1 cellular context compared by ENCODE assay signal in the genomic region with DNA sequence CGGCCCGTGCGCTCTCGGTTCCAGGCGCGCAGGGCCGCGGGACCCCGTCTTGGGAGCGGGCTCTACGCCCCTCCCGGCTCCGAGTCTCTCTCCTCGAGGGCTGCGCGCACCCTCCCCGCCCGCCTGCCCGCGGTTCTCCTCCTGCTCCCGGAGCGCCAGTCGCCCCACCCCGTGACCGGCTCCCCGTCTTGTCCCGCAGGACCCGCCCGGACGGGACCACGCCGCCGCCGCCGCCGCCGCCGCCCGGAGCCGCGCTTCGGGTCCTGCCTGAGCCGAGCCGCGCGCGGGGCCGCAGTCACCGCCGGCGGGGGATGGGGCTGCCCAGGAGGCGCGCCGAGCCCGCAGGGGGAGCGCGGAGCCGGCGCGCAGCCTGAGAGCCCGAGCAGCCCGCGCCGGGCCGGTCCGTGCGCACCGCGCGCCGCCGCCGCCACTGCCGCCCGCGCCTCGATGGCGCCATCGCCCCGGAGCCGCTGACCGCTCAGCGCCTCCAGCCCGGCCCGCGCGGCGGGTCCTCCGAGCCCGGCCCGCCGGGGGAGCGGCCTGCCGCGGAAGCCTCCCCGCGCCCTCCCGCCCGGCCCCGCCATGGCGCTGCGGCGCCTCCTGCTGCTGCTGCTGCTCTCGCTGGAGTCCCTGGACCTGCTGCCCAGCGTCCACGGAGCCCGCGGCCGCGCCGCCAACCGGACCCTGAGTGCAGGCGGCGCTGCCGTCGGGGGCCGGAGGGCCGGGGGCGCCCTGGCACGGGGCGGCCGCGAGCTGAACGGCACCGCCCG.
TF ChIP-seq lines count a peak whose summit lies in the region.

TSS of gene SHISA6 (plus strand) at position 373 of the 770 bp plus-strand sequence.

TF ChIP-seq in HepG2, 621 proteins besides CTCF, POLR2A, EP300 and RAD21:
- TF ChIP-seq, protein P1, sequence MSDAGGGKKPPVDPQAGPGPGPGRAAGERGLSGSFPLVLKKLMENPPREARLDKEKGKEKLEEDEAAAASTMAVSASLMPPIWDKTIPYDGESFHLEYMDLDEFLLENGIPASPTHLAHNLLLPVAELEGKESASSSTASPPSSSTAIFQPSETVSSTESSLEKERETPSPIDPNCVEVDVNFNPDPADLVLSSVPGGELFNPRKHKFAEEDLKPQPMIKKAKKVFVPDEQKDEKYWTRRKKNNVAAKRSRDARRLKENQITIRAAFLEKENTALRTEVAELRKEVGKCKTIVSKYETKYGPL (CRISPR knock-in tag; IDR thresholded peaks at IDR 0.05), result no peak
- TF ChIP-seq NR3C1 (CRISPR knock-in tag; IDR thresholded peaks at IDR 0.05), result no peak
- TF ChIP-seq, protein P2, sequence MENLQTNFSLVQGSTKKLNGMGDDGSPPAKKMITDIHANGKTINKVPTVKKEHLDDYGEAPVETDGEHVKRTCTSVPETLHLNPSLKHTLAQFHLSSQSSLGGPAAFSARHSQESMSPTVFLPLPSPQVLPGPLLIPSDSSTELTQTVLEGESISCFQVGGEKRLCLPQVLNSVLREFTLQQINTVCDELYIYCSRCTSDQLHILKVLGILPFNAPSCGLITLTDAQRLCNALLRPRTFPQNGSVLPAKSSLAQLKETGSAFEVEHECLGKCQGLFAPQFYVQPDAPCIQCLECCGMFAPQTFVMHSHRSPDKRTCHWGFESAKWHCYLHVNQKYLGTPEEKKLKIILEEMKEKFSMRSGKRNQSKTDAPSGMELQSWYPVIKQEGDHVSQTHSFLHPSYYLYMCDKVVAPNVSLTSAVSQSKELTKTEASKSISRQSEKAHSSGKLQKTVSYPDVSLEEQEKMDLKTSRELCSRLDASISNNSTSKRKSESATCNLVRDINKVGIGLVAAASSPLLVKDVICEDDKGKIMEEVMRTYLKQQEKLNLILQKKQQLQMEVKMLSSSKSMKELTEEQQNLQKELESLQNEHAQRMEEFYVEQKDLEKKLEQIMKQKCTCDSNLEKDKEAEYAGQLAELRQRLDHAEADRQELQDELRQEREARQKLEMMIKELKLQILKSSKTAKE (CRISPR knock-in tag; IDR thresholded peaks at IDR 0.05; ENCODE audit: borderline replicate concordance), result no peak
